In the genomic region with DNA sequence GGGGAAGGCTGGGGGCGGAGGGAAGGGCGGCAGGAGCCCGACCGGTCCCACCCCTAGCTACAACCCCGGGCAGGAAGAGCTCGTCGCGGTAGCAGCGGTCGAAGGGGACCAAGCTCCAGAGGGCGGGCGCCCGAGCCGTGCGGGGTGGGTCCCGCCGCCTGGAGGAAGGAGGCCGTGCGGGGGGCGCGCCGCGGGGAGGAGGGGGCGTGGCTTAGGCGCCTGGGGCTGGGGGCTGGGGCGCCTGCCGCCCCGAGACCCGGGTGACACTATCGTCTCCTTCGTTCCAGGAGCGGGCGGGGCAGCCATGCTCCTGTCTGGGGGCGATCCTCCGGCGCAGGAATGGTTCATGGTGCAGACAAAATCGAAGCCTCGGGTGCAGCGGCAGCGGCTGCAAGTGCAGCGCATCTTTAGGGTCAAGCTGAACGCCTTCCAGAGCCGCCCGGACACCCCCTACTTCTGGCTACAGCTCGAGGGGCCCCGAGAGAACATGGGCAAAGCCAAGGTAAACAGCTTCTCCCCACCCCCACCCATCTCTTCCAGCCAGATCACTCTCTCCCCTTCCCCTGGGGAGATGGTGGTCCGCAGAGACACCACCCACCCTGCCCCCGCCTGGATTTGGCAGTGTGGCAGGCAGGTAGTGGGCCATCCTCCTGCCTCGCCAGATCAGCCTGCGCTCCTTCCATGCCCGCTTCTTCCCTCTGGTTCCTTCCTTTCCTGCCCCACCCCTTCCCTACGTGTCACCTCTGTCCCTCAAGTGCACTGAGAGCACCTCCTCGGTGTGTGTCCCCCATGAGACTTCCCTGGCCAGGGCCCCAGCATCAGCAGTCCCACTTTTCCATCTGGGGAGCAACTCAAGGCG, we compare ENCODE assay signal across 8 cellular contexts. TPM values are rescaled to one million over a fixed set of nuclear protein-coding genes. Genes with fewer than 3 reads are reported as not detected.
DNase-seq lines count a peak whose midpoint lies in the region; ATAC-seq lines count a peak whose summit lies in the region.

A gene (plus strand): TSS at position 61 of the 859 bp plus-strand sequence. CDS start 244 bp downstream, at position 305.

- H3K36me3 Mint-ChIP-seq in T-cell: no peaks in the 10 kb centered on the region

- peaks cover 6 to 10% (median 7%) of the 10 kb centered on the region in 3 donors for H3K4me1 Mint-ChIP-seq in T-cell

- peak within 1 kb of the TSS; percentile 58 to 79 (median 64) for H3K4me3 Mint-ChIP-seq in T-cell

- peaks cover 6 to 18% of the 10 kb centered on the region in 2 donors for H3K27me3 Mint-ChIP-seq in T-cell

- ATAC-seq in T-cell (replicated peaks in 1 of 4): peak; percentile 84 to 92 (median 89)
- ATAC-seq in GM21528 (IDR thresholded peaks at IDR 0.05; ENCODE audit: low FRiP score, unreplicated experiment): no peak

- H3K4me3 ChIP-seq in skin epidermis: peak within 1 kb of the TSS; percentile 36 to 74 (median 63)

- POLR2A ChIA-PET in T-cell (lab: Charles Lee): interaction anchor here (0.5 to 0.7 kb wide), 2 partner anchors 204 to 228 kb away, joined by 4 to 6 read pairs; a partner anchor contains a TSS

- H3K27ac Mint-ChIP-seq in T-cell: no peak within 1 kb of the TSS

- H3K9me3 Mint-ChIP-seq in T-cell: no peaks in the 10 kb centered on the region

- CTCF ChIA-PET in T-cell (lab: Charles Lee): interaction anchor here (0.6 to 1.2 kb wide), 6 partner anchors 32 to 243 kb away, joined by 3 to 8 read pairs (median 5); no protein-coding TSS in a partner anchor

- H3K27ac ChIP-seq in caudate nucleus (ENCODE audit: low read depth, low read length) (peak within 1 kb of the TSS; percentile 52), skin epidermis (peak within 1 kb of the TSS in 20 of 21 experiments; percentile 42 to 92 (median 80))

- DNase-seq in NCI-H1092 treated with DMSO at 0.1 percent for 48 hours (lab: John Stamatoyannopoulos, UW) (peak; percentile 33), NCI-H1092 (lab: John Stamatoyannopoulos, UW) (no peak), T-cell (peak in 29 of 34 experiments; percentile 4 to 40 (median 21)), caudate nucleus (lab: John Stamatoyannopoulos, UW) (peak in 8 of 61 donors; percentile 2 to 54 (median 18)), islet precursor cell (peak; percentile 87), HK-2 (ENCODE audit: unreplicated experiment) (no peak)

RNA-seq across cellular contexts. Expression of the gene that starts here (rescaled TPM):
- under 1 TPM; 0.28 to 0.95 (median 0.61) TPM for total RNA-seq in T-cell

Comparison
In these comparisons a context has a peak if more than half of its experiments do, and no peak if none do; other contexts are left out.
1. DNase-seq: peak in NCI-H1092 treated with DMSO at 0.1 percent for 48 hours (single experiment) and islet precursor cell (single experiment); none in NCI-H1092 (single experiment) and HK-2 (single experiment).
2. Peak in DNase-seq and ATAC-seq in T-cell; RNA of the gene not detected or under 1 TPM.